ENCODE assay signal across 28 cellular contexts in genomic region chr7:124035706-124036105, GRCh38. TPM values are rescaled to one million over a fixed set of nuclear protein-coding genes. Genes with fewer than 3 reads are reported as not detected.
"Had no signal": no experiment of that assay in that cellular context is flagged by ENCODE, and none has a peak within 500 bp of the region (broad histone marks: within the 10 kb centered on the region; RNA-seq: fewer than 3 reads in every experiment).

No MANE protein-coding gene starts in this region.

- H3K27me3 ChIP-seq: right atrium auricular region had no signal

- H3K27ac ChIP-seq: esophagus muscularis mucosa, foreskin keratinocyte, lower lobe of right lung, neutrophil, parathyroid adenoma, prostate gland, right atrium auricular region, sigmoid colon, suprapubic skin, transverse colon, upper lobe of right lung, uterus had no signal

- H3K9me3 ChIP-seq: esophagus muscularis mucosa, lower lobe of right lung, prostate gland, right atrium auricular region, sigmoid colon, suprapubic skin, transverse colon, upper lobe of right lung, uterus had no signal

- H3K4me1 ChIP-seq: foreskin keratinocyte, parathyroid adenoma, prostate gland, uterus had no signal

- ATAC-seq: foreskin keratinocyte; left ventricle myocardium superior; lower lobe of right lung; natural killer cell; stimulated activated effector memory CD8-positive, alpha-beta T cell treated with anti-CD3 and anti-CD28 coated beads, Interleukin-12 subunit alpha, Interleukin-12 subunit beta, amount 100 ng/mL, for 72 hours; upper lobe of right lung had no signal

- H3K4me3 ChIP-seq: esophagus muscularis mucosa, lower lobe of right lung, prostate gland, right atrium auricular region, sigmoid colon, suprapubic skin, transverse colon, upper lobe of right lung, uterus had no signal

- H3K36me3 ChIP-seq: esophagus muscularis mucosa, lower lobe of right lung, neutrophil, prostate gland, right atrium auricular region, sigmoid colon, suprapubic skin, transverse colon, upper lobe of right lung, uterus had no signal

- DNase-seq: cerebellar nuclear complex; effector memory CD4-positive, alpha-beta T cell; foreskin keratinocyte; head of caudate nucleus; left ventricle myocardium superior; lower lobe of right lung; natural killer cell; sigmoid colon; stimulated activated CD4-positive, alpha-beta T cell treated with anti-CD3 and anti-CD28 coated beads, Interleukin-2, amount 100 ng/mL, for 24 hours; stimulated activated CD4-positive, alpha-beta T cell treated with anti-CD3 and anti-CD28 coated beads, Interleukin-4, amount 100 ng/mL, for 24 hours; stimulated activated naive CD4-positive, alpha-beta T cell treated with Interleukin-2 at 50 U/mL for 16 hours; transverse colon; upper lobe of right lung; uterus had no signal

RNA-seq across cellular contexts. Expression of gene TMEM229A, which starts 2.8 kb away (rescaled TPM):
- total RNA-seq: endothelial cell of umbilical vein, epithelial cell of proximal tubule, esophagus muscularis mucosa, fibroblast of lung, foreskin keratinocyte, glomerular endothelial cell, left ventricle myocardium superior, lower lobe of right lung, mononuclear cell, natural killer cell, omental fat pad, skeletal muscle tissue, suprapubic skin, upper lobe of right lung had no signal
